ENCODE assay signal across 23 cellular contexts in genomic region chr6:167846997-167847606, GRCh38. TPM values are rescaled to one million over a fixed set of nuclear protein-coding genes. Genes with fewer than 3 reads are reported as not detected.
DNase-seq lines count a peak whose midpoint lies in the region; ATAC-seq, FAIRE-seq and TF ChIP-seq lines count a peak whose summit lies in the region.
"Had no signal": no experiment of that assay in that cellular context is flagged by ENCODE, and none has a peak within 500 bp of the region (broad histone marks: within the 10 kb centered on the region; RNA-seq: fewer than 3 reads in every experiment).

No MANE protein-coding gene starts in this region.

- H3K36me3 ChIP-seq in cardiac muscle cell, result no peaks in the 10 kb centered on the region
- no peaks in the 10 kb centered on the region for H3K36me3 ChIP-seq in left ventricle myocardium inferior
- no peaks in the 10 kb centered on the region for H3K36me3 ChIP-seq in astrocyte (ENCODE audit: insufficient read depth, low read length)
- peaks cover 3% of the 10 kb centered on the region for H3K36me3 ChIP-seq in mesodermal cell (ENCODE audit: control insufficient read depth, insufficient read depth, low read length)
- H3K36me3 ChIP-seq in CD4-positive, alpha-beta memory T cell (ENCODE audit: insufficient read depth, low read length), result no peaks in the 10 kb centered on the region
- no peaks in the 10 kb centered on the region for H3K36me3 ChIP-seq in pancreas
- H3K36me3 ChIP-seq: transverse colon had no signal

- peaks cover 56% of the 10 kb centered on the region for H3K4me1 ChIP-seq in cardiac muscle cell (ENCODE audit: low read depth)
- H3K4me1 ChIP-seq in left ventricle myocardium inferior, result peaks cover 63% of the 10 kb centered on the region
- H3K4me1 ChIP-seq in astrocyte (ENCODE audit: insufficient read depth, low read length), result peaks cover 7% of the 10 kb centered on the region
- H3K4me1 ChIP-seq in mesodermal cell (ENCODE audit: control insufficient read depth, insufficient read depth, low read length, poor library complexity, severe bottlenecking), result peaks cover 40% of the 10 kb centered on the region
- no peaks in the 10 kb centered on the region for H3K4me1 ChIP-seq in CD4-positive, alpha-beta memory T cell (ENCODE audit: insufficient read depth, low read length)
- H3K4me1 ChIP-seq in pancreas, result peaks cover 14 to 29% (median 27%) of the 10 kb centered on the region in 3 donors

- H3K4me3 Mint-ChIP-seq in astrocyte (ENCODE audit: unreplicated experiment), result no peak overlapping the region
- no peak overlapping the region for H3K4me3 Mint-ChIP-seq in CD4-positive, alpha-beta memory T cell
- H3K4me3 Mint-ChIP-seq: activated CD8-positive, alpha-beta memory T cell treated with anti-CD3 and anti-CD28 coated beads, Interleukin-2, amount 10 ng/mL, durations not matched to agents 7 days and 5 days; activated naive CD8-positive, alpha-beta T cell treated with anti-CD3 and anti-CD28 coated beads, Interleukin-2, amount 10 ng/mL, durations not matched to agents 7 days and 5 days; naive thymus-derived CD4-positive, alpha-beta T cell; stimulated activated naive CD8-positive, alpha-beta T cell treated with anti-CD3 and anti-CD28 coated beads, Interleukin-15, Interleukin-2, amounts not matched to agents 100 ng/mL and 50 ng/mL, for 24 hours had no signal

- peak overlapping the region; percentile 3 for H3K27ac Mint-ChIP-seq in astrocyte (ENCODE audit: unreplicated experiment)
- no peak overlapping the region for H3K27ac Mint-ChIP-seq in CD4-positive, alpha-beta memory T cell
- H3K27ac Mint-ChIP-seq: activated CD8-positive, alpha-beta memory T cell treated with anti-CD3 and anti-CD28 coated beads, Interleukin-2, amount 10 ng/mL, durations not matched to agents 7 days and 5 days; activated naive CD8-positive, alpha-beta T cell treated with anti-CD3 and anti-CD28 coated beads, Interleukin-2, amount 10 ng/mL, durations not matched to agents 7 days and 5 days; naive thymus-derived CD4-positive, alpha-beta T cell; stimulated activated naive CD8-positive, alpha-beta T cell treated with anti-CD3 and anti-CD28 coated beads, Interleukin-15, Interleukin-2, amounts not matched to agents 100 ng/mL and 50 ng/mL, for 24 hours had no signal

- peaks cover 48% of the 10 kb centered on the region for H3K4me1 Mint-ChIP-seq in astrocyte (ENCODE audit: low read depth, unreplicated experiment)
- H3K4me1 Mint-ChIP-seq in CD4-positive, alpha-beta memory T cell, result peaks cover 0 to 17% (median 8%) of the 10 kb centered on the region in 4 donors

- no peak overlapping the region for H3K4me3 ChIP-seq in cardiac muscle cell
- H3K4me3 ChIP-seq in left ventricle myocardium inferior, result no peak overlapping the region
- H3K4me3 ChIP-seq in astrocyte (ENCODE audit: insufficient read depth, low read depth, low read length), result no peak overlapping the region
- H3K4me3 ChIP-seq in mesodermal cell (ENCODE audit: extremely low read depth, insufficient read depth, low read length, poor library complexity, severe bottlenecking), result no peak overlapping the region
- no peak overlapping the region for H3K4me3 ChIP-seq in CD4-positive, alpha-beta memory T cell (ENCODE audit: low read length in 2 of 2)
- no peak overlapping the region for H3K4me3 ChIP-seq in pancreas
- H3K4me3 ChIP-seq: skin epidermis, transverse colon had no signal

- no peaks in the 10 kb centered on the region for H3K9me3 Mint-ChIP-seq in astrocyte (ENCODE audit: unreplicated experiment)
- H3K9me3 Mint-ChIP-seq in CD4-positive, alpha-beta memory T cell, result peaks cover 0 to 2% (median 0%) of the 10 kb centered on the region in 8 donors
- H3K9me3 Mint-ChIP-seq: activated naive CD8-positive, alpha-beta T cell treated with anti-CD3 and anti-CD28 coated beads, Interleukin-2, amount 10 ng/mL, durations not matched to agents 7 days and 5 days; stimulated activated naive CD8-positive, alpha-beta T cell treated with anti-CD3 and anti-CD28 coated beads, Interleukin-15, Interleukin-2, amounts not matched to agents 100 ng/mL and 50 ng/mL, for 24 hours had no signal

- no peak overlapping the region for H2AFZ ChIP-seq in astrocyte (ENCODE audit: low read depth, low read length)

- POLR2A ChIA-PET in CD4-positive, alpha-beta memory T cell (lab: Charles Lee; ENCODE audit: partially characterized antibody), result interaction anchor here (1.6 kb wide), 1 partner anchor 148 kb away, joined by 4 read pairs; no protein-coding TSS in a partner anchor

- H3K27me3 ChIP-seq in cardiac muscle cell, result no peaks in the 10 kb centered on the region
- H3K27me3 ChIP-seq in left ventricle myocardium inferior (ENCODE audit: low read depth), result no peaks in the 10 kb centered on the region
- H3K27me3 ChIP-seq in astrocyte (ENCODE audit: insufficient read depth, low read length), result no peaks in the 10 kb centered on the region
- no peaks in the 10 kb centered on the region for H3K27me3 ChIP-seq in CD4-positive, alpha-beta memory T cell (ENCODE audit: insufficient read depth, low read length)
- no peaks in the 10 kb centered on the region for H3K27me3 ChIP-seq in pancreas
- H3K27me3 ChIP-seq: transverse colon had no signal

- H4K20me1 ChIP-seq in astrocyte (ENCODE audit: insufficient read depth, low read length), result peaks cover 34% of the 10 kb centered on the region

- ATAC-seq in GM18511 (IDR thresholded peaks at IDR 0.05; ENCODE audit: unreplicated experiment), result no peak
- no peak for ATAC-seq in pancreas
- ATAC-seq: activated CD8-positive, alpha-beta memory T cell treated with anti-CD3 and anti-CD28 coated beads, Interleukin-2, amount 10 ng/mL, durations not matched to agents 7 days and 5 days; HCT116; naive thymus-derived CD4-positive, alpha-beta T cell had no signal

- H3K27me3 Mint-ChIP-seq in astrocyte (ENCODE audit: low read depth, unreplicated experiment), result no peaks in the 10 kb centered on the region
- peaks cover 2 to 6% of the 10 kb centered on the region in 2 donors for H3K27me3 Mint-ChIP-seq in CD4-positive, alpha-beta memory T cell

- DNase-seq in cardiac muscle cell (ENCODE audit: low read depth in 1 of 2, low spot score in 1 of 2), result no peak
- DNase-seq in left ventricle myocardium inferior, result no peak
- peak; percentile 74 for DNase-seq in astrocyte (ENCODE audit: low read depth)
- no peak for DNase-seq in CD4-positive, alpha-beta memory T cell
- no peak for DNase-seq in ACHN
- DNase-seq in pancreas, result no peak
- DNase-seq: activated CD4-positive, alpha-beta T cell treated with anti-CD3 and anti-CD28 coated beads for 4 hours; activated CD8-positive, alpha-beta memory T cell treated with anti-CD3 and anti-CD28 coated beads, Interleukin-2, amount 10 ng/mL, durations not matched to agents 7 days and 5 days; activated naive CD8-positive, alpha-beta T cell treated with anti-CD3 and anti-CD28 coated beads, Interleukin-2, amount 10 ng/mL, durations not matched to agents 7 days and 5 days; dermis blood vessel endothelial cell; foreskin melanocyte; naive thymus-derived CD4-positive, alpha-beta T cell; NCI-H1417 treated with DMSO at 0.1 percent for 48 hours; NCI-H524 treated with DMSO at 0.1 percent for 48 hours; stimulated activated CD4-positive, alpha-beta T cell treated with anti-CD3 and anti-CD28 coated beads, Interleukin-4, amount 100 ng/mL, for 1 hour; transverse colon had no signal

- in situ Hi-C loops in ACHN (cut with HindIII; ENCODE audit: low pct_ligation_motif_present, low pct_unique_long_range_greater_than_20kb, low sequenced_read_pairs), result no loop called here

- H3K27ac ChIP-seq in cardiac muscle cell (peak overlapping the region; percentile 97), left ventricle myocardium inferior (replicated peaks) (no peak overlapping the region), astrocyte (ENCODE audit: low read depth, low read length) (no peak overlapping the region), mesodermal cell (ENCODE audit: low read depth, low read length, severe bottlenecking) (peak overlapping the region; percentile 72), pancreas (no peak overlapping the region)
- no peak overlapping the region for H3K27ac ChIP-seq in CD4-positive, alpha-beta memory T cell (ENCODE audit: low read depth, low read length)
- H3K27ac ChIP-seq: 22Rv1, skin epidermis, transverse colon had no signal

- H3K9me3 ChIP-seq in cardiac muscle cell (ENCODE audit: low read depth) (no peaks in the 10 kb centered on the region), left ventricle myocardium inferior (replicated peaks) (no peaks in the 10 kb centered on the region), astrocyte (ENCODE audit: insufficient read depth, low read depth, low read length) (no peaks in the 10 kb centered on the region), mesodermal cell (ENCODE audit: control insufficient read depth, low read length) (no peaks in the 10 kb centered on the region), pancreas (no peaks in the 10 kb centered on the region)
- H3K9me3 ChIP-seq in CD4-positive, alpha-beta memory T cell (ENCODE audit: control insufficient read depth in 1 of 2, low read length in 2 of 2), result no peaks in the 10 kb centered on the region
- H3K9me3 ChIP-seq: transverse colon had no signal

- TF ChIP-seq CTCF in cardiac muscle cell (IDR thresholded peaks at IDR 0.05; ENCODE audit: low read depth, low read length) (no peak), left ventricle myocardium inferior (IDR thresholded peaks at IDR 0.05; ENCODE audit: borderline replicate concordance) (no peak), astrocyte (IDR thresholded peaks at IDR 0.05; ENCODE audit: insufficient read depth, low read depth, low read length) (no peak), pancreas (IDR thresholded peaks at IDR 0.05) (no peak)

- H3K79me2 ChIP-seq in astrocyte (ENCODE audit: insufficient read depth, low read length), result peaks cover 73% of the 10 kb centered on the region

- CTCF ChIA-PET in CD4-positive, alpha-beta memory T cell (lab: Charles Lee; ENCODE audit: partially characterized antibody), result no interaction called here

- intact Hi-C loops in left ventricle myocardium inferior (cut with micrococcal nuclease) (no loop called here), pancreas (cut with DNase I) (no loop called here)
- intact Hi-C loops in CD4-positive, alpha-beta memory T cell (cut with micrococcal nuclease), result no loop called here

- H3K4me2 ChIP-seq in astrocyte (ENCODE audit: low read length), result no peak overlapping the region

- FAIRE-seq in astrocyte (lab: Jason Lieb, UNC), result no peak
- no peak for FAIRE-seq in pancreas (lab: Jason Lieb, UNC)
- FAIRE-seq: bronchial epithelial cell had no signal

- no peak overlapping the region for H3K9ac ChIP-seq in astrocyte (ENCODE audit: low read length)

- 77 to 86% methylated on average over 5 to 6 of the region's 6 CpGs for WGBS in mesodermal cell (ENCODE audit: insufficient coverage in 2 of 2), 2 experiments
- WGBS in pancreas, 2 donors, result 77 to 79% methylated on average over 6 of the region's 6 CpGs

- no peaks in the 10 kb centered on the region for H3K36me3 Mint-ChIP-seq in astrocyte (ENCODE audit: low read depth, unreplicated experiment)
- no peaks in the 10 kb centered on the region for H3K36me3 Mint-ChIP-seq in CD4-positive, alpha-beta memory T cell
- H3K36me3 Mint-ChIP-seq: activated CD8-positive, alpha-beta memory T cell treated with anti-CD3 and anti-CD28 coated beads, Interleukin-2, amount 10 ng/mL, durations not matched to agents 7 days and 5 days; naive thymus-derived CD4-positive, alpha-beta T cell had no signal

RNA-seq across cellular contexts. Expression of gene AFDN, which starts 20.4 kb away (rescaled TPM):
- 113 and 299 TPM in 2 replicates for total RNA-seq in cardiac muscle cell
- polyA plus RNA-seq in cardiac muscle cell, result 119 and 172 TPM in 2 replicates
- total RNA-seq in left ventricle myocardium inferior, result 54.9 TPM
- 95.0 and 102 TPM in 2 replicates for total RNA-seq in astrocyte
- 128 TPM for polyA plus RNA-seq in mesodermal cell (2013, experiment 1 of 2)
- polyA plus RNA-seq in mesodermal cell (2013, experiment 2 of 2), result 122 TPM
- 10 to 100 TPM; 20.7 to 24.3 TPM for total RNA-seq in CD4-positive, alpha-beta memory T cell
- polyA plus RNA-seq in CD4-positive, alpha-beta memory T cell, result 1 to 10 TPM; 1.4 to 9.9 TPM
- total RNA-seq in pancreas, result 100 to 1,000 TPM in 1 of 6 donors, 10 to 100 TPM in 5; 66.6 to 122 (median 75.7) TPM
- polyA plus RNA-seq in pancreas, result 10 to 100 TPM; 55.2 to 56.7 TPM

Comparison
In these comparisons a context has a peak if more than half of its experiments do, and no peak if none do; other contexts are left out.
1. H3K27ac ChIP-seq: peak in cardiac muscle cell (single experiment) and mesodermal cell (single experiment); none in left ventricle myocardium inferior (single experiment), astrocyte (single experiment), CD4-positive, alpha-beta memory T cell (single experiment) and pancreas (0 of 4).